17 cellular contexts compared by ENCODE assay signal in the genomic region with DNA sequence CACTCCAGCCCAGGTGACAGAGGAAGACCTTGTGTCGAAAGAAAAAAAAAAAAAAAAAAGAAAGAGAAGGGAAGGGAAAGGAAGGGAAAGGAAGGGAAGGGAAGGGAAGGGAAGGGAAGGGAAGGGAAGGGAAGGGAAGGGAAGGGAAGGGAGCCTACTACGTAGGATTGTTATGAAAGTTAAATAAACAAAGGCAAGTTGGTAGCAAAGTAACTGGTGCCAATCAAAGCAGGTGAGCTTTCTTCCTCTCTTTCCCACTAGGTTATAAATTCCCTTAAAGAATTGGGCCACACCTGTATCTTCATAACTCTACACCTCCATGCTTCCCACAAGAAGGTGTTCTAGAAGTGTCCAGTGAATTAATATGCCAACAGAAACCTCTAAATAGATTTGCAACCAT.
DNase-seq lines count a peak whose midpoint lies in the region; ATAC-seq and TF ChIP-seq lines count a peak whose summit lies in the region.
"Had no signal": no experiment of that assay in that cellular context is flagged by ENCODE, and none has a peak within 500 bp of the region (broad histone marks: within the 10 kb centered on the region; RNA-seq: fewer than 3 reads in every experiment).

No MANE protein-coding gene starts in this region.

- no peaks in the 10 kb centered on the region for H3K27me3 ChIP-seq in H7 (ENCODE audit: control insufficient read depth, insufficient read depth, low read length)
- H3K27me3 ChIP-seq: spleen had no signal

- no peak for ATAC-seq in stimulated activated naive CD8-positive, alpha-beta T cell treated with anti-CD3 and anti-CD28 coated beads, Interleukin-15, Interleukin-2, amounts not matched to agents 100 U/mL and 50 U/mL, for 24 hours
- peak; percentile 42 for ATAC-seq in mucosa of descending colon
- no peak for ATAC-seq in GM18868 (IDR thresholded peaks at IDR 0.05; ENCODE audit: unreplicated experiment)
- ATAC-seq: K562, left cardiac atrium had no signal

- no peak overlapping the region for H3K4me3 Mint-ChIP-seq in stimulated activated naive CD8-positive, alpha-beta T cell treated with anti-CD3 and anti-CD28 coated beads, Interleukin-15, Interleukin-2, amounts not matched to agents 100 ng/mL and 50 ng/mL, for 24 hours
- H3K4me3 Mint-ChIP-seq in activated T-helper 1 cell treated with anti-CD3 and anti-CD28 coated beads, Interleukin-12 subunit alpha, Interleukin-12 subunit beta, Interleukin-2, Interleukin-4 antibody, amounts not matched to agents 30 ng/mL and 10 ng/mL and 1 ng/mL, durations not matched to agents 14 hours and 24 hours and 36 hours: no peak overlapping the region

- peak overlapping the region; percentile 92 for H3K27ac Mint-ChIP-seq in stimulated activated naive CD8-positive, alpha-beta T cell treated with anti-CD3 and anti-CD28 coated beads, Interleukin-15, Interleukin-2, amounts not matched to agents 100 ng/mL and 50 ng/mL, for 24 hours
- H3K27ac Mint-ChIP-seq in activated T-helper 1 cell treated with anti-CD3 and anti-CD28 coated beads, Interleukin-12 subunit alpha, Interleukin-12 subunit beta, Interleukin-2, Interleukin-4 antibody, amounts not matched to agents 30 ng/mL and 10 ng/mL and 1 ng/mL, durations not matched to agents 14 hours and 24 hours and 36 hours: peak overlapping the region; percentile 73

- no peaks in the 10 kb centered on the region for H3K9me3 Mint-ChIP-seq in stimulated activated naive CD8-positive, alpha-beta T cell treated with anti-CD3 and anti-CD28 coated beads, Interleukin-15, Interleukin-2, amounts not matched to agents 100 ng/mL and 50 ng/mL, for 24 hours
- H3K9me3 Mint-ChIP-seq in activated T-helper 1 cell treated with anti-CD3 and anti-CD28 coated beads, Interleukin-12 subunit alpha, Interleukin-12 subunit beta, Interleukin-2, Interleukin-4 antibody, amounts not matched to agents 30 ng/mL and 10 ng/mL and 1 ng/mL, durations not matched to agents 14 hours and 24 hours and 36 hours: no peaks in the 10 kb centered on the region

- DNase-seq in stimulated activated naive CD8-positive, alpha-beta T cell treated with anti-CD3 and anti-CD28 coated beads, Interleukin-15, Interleukin-2, amounts not matched to agents 100 U/mL and 50 U/mL, for 24 hours: no peak
- no peak for DNase-seq in activated T-helper 1 cell treated with anti-CD3 and anti-CD28 coated beads, Interleukin-12 subunit alpha, Interleukin-12 subunit beta, Interleukin-2, Interleukin-4 antibody, amounts not matched to agents 30 ng/mL and 10 ng/mL and 1 ng/mL, durations not matched to agents 14 hours and 24 hours and 36 hours (ENCODE audit: low spot score)
- no peak for DNase-seq in mucosa of descending colon
- DNase-seq in NK-92 (lab: John Stamatoyannopoulos, UW; ENCODE audit: unreplicated experiment): no peak
- DNase-seq in NAMALWA (ENCODE audit: low spot score): no peak
- no peak for DNase-seq in H7
- DNase-seq: activated CD4-positive, alpha-beta T cell treated with anti-CD3 and anti-CD28 coated beads for 1 hour; DMS 273 treated with DMSO at 0.1 percent for 48 hours; effector CD4-positive, alpha-beta T cell; left cardiac atrium; NCI-H1105 treated with DMSO at 0.1 percent for 48 hours; NCI-H2171; posterior cingulate gyrus; spleen had no signal

- H3K36me3 Mint-ChIP-seq in stimulated activated naive CD8-positive, alpha-beta T cell treated with anti-CD3 and anti-CD28 coated beads, Interleukin-15, Interleukin-2, amounts not matched to agents 100 ng/mL and 50 ng/mL, for 24 hours (ENCODE audit: low read depth): peaks cover 6% of the 10 kb centered on the region
- peaks cover 24% of the 10 kb centered on the region for H3K36me3 Mint-ChIP-seq in activated T-helper 1 cell treated with anti-CD3 and anti-CD28 coated beads, Interleukin-12 subunit alpha, Interleukin-12 subunit beta, Interleukin-2, Interleukin-4 antibody, amounts not matched to agents 30 ng/mL and 10 ng/mL and 1 ng/mL, durations not matched to agents 14 hours and 24 hours and 36 hours (ENCODE audit: low read depth)

- no peaks in the 10 kb centered on the region for H3K9me3 ChIP-seq in mucosa of descending colon
- H3K9me3 ChIP-seq: spleen had no signal

- peaks cover 95% of the 10 kb centered on the region for H3K4me1 Mint-ChIP-seq in stimulated activated naive CD8-positive, alpha-beta T cell treated with anti-CD3 and anti-CD28 coated beads, Interleukin-15, Interleukin-2, amounts not matched to agents 100 ng/mL and 50 ng/mL, for 24 hours (ENCODE audit: low read depth)
- peaks cover 80% of the 10 kb centered on the region for H3K4me1 Mint-ChIP-seq in activated T-helper 1 cell treated with anti-CD3 and anti-CD28 coated beads, Interleukin-12 subunit alpha, Interleukin-12 subunit beta, Interleukin-2, Interleukin-4 antibody, amounts not matched to agents 30 ng/mL and 10 ng/mL and 1 ng/mL, durations not matched to agents 14 hours and 24 hours and 36 hours (ENCODE audit: low read depth)

- no peaks in the 10 kb centered on the region for H3K36me3 ChIP-seq in mucosa of descending colon (ENCODE audit: low read depth)
- no peaks in the 10 kb centered on the region for H3K36me3 ChIP-seq in H7 (replicated peaks; ENCODE audit: control insufficient read depth, insufficient read depth, low read length)
- H3K36me3 ChIP-seq: spleen had no signal

- no peaks in the 10 kb centered on the region for H3K27me3 Mint-ChIP-seq in stimulated activated naive CD8-positive, alpha-beta T cell treated with anti-CD3 and anti-CD28 coated beads, Interleukin-15, Interleukin-2, amounts not matched to agents 100 ng/mL and 50 ng/mL, for 24 hours
- H3K27me3 Mint-ChIP-seq in activated T-helper 1 cell treated with anti-CD3 and anti-CD28 coated beads, Interleukin-12 subunit alpha, Interleukin-12 subunit beta, Interleukin-2, Interleukin-4 antibody, amounts not matched to agents 30 ng/mL and 10 ng/mL and 1 ng/mL, durations not matched to agents 14 hours and 24 hours and 36 hours (ENCODE audit: insufficient read depth): no peaks in the 10 kb centered on the region

- H3K4me1 ChIP-seq in mucosa of descending colon (ENCODE audit: low read depth): peaks cover 19% of the 10 kb centered on the region

- intact Hi-C loops in activated T-helper 1 cell treated with anti-CD3 and anti-CD28 coated beads, Interleukin-12 subunit alpha, Interleukin-12 subunit beta, Interleukin-2, Interleukin-4 antibody, amounts not matched to agents 30 ng/mL and 10 ng/mL and 1 ng/mL, durations not matched to agents 14 hours and 24 hours and 36 hours (cut with micrococcal nuclease): no loop called here
- intact Hi-C loops in mucosa of descending colon (cut with DNase I, micrococcal nuclease): no loop called here

- no peak for TF ChIP-seq CTCF in mucosa of descending colon (IDR thresholded peaks at IDR 0.05)

- H3K4me3 ChIP-seq in mucosa of descending colon (no peak overlapping the region), H7 (ENCODE audit: insufficient read depth, low read depth, low read length) (no peak overlapping the region)
- H3K4me3 ChIP-seq: K562 had no signal
